Comparison of ENCODE assay signal across 15 cellular contexts in genomic region chr1:221511797-221512196, GRCh38.
A peak's percentile ranks its signal among the peaks of the same experiment; 100 is the strongest.
DNase-seq lines count a peak whose midpoint lies in the region; ATAC-seq and TF ChIP-seq lines count a peak whose summit lies in the region.
"Had no signal": no experiment of that assay in that cellular context is flagged by ENCODE, and none has a peak within 500 bp of the region (broad histone marks: within the 10 kb centered on the region; RNA-seq: fewer than 3 reads in every experiment).

No MANE protein-coding gene starts in this region.

- H3K27me3 Mint-ChIP-seq in type B pancreatic cell: peaks cover 4% of the 10 kb centered on the region

- peaks cover 14% of the 10 kb centered on the region for H3K4me1 Mint-ChIP-seq in type B pancreatic cell (ENCODE audit: unreplicated experiment)

- peak overlapping the region; percentile 7 for H3K27ac Mint-ChIP-seq in type B pancreatic cell

- TF ChIP-seq CTCF in type B pancreatic cell (conservative IDR thresholded peaks at IDR 0.05): no peak

- no peak overlapping the region for H3K4me3 Mint-ChIP-seq in type B pancreatic cell

- peak; percentile 27 for DNase-seq in DMS 273 (lab: John Stamatoyannopoulos, UW; ENCODE audit: unreplicated experiment)
- DNase-seq in DMS 273 treated with DMSO at 0.1 percent for 48 hours (lab: John Stamatoyannopoulos, UW): no peak
- DNase-seq in SK-N-DZ (ENCODE audit: low spot score): peak; percentile 74
- peak; percentile 0 for DNase-seq in cerebellar cortex (ENCODE audit: low spot score)
- DNase-seq in type B pancreatic cell (ENCODE audit: extremely low spot score, unreplicated experiment): no peak
- no peak for DNase-seq in NCI-H774 (lab: John Stamatoyannopoulos, UW)
- DNase-seq in T1000 (lab: John Stamatoyannopoulos, UW): no peak
- DNase-seq: DMS153, NCI-H1092, NCI-H1694 treated with DMSO at 0.1 percent for 48 hours, NCI-H2171, NCI-H510A had no signal

- H3K36me3 Mint-ChIP-seq in type B pancreatic cell: no peaks in the 10 kb centered on the region

- no peak for ATAC-seq in GM18868 (IDR thresholded peaks at IDR 0.05; ENCODE audit: unreplicated experiment)
- ATAC-seq: GM12878, HCT116 had no signal

- no peaks in the 10 kb centered on the region for H3K9me3 Mint-ChIP-seq in type B pancreatic cell

Comparison
In these comparisons a context has a peak if more than half of its experiments do, and no peak if none do; other contexts are left out.
1. DNase-seq: peak in DMS 273 (single experiment), SK-N-DZ (single experiment) and cerebellar cortex (single experiment); none in DMS 273 treated with DMSO at 0.1 percent for 48 hours (single experiment), type B pancreatic cell (single experiment), NCI-H774 (single experiment) and T1000 (single experiment).